Comparison of ENCODE assay signal across 2 cellular contexts in genomic region chr11:130172001-130172400, GRCh38. TPM values are rescaled to one million over a fixed set of nuclear protein-coding genes. Genes with fewer than 3 reads are reported as not detected.
"Had no signal": no experiment of that assay in that cellular context is flagged by ENCODE, and none has a peak within 500 bp of the region (broad histone marks: within the 10 kb centered on the region; RNA-seq: fewer than 3 reads in every experiment).

No MANE protein-coding gene starts in this region.

RNA-seq across cellular contexts. Expression of gene ST14, which starts 12.4 kb away (rescaled TPM):
- total RNA-seq: activated CD8-positive, alpha-beta T cell treated with anti-CD3 and anti-CD28 coated beads for 36 hours; T-helper 2 cell treated with Interferon-gamma antibody and Interleukin-4, amounts not matched to agents 100 ng/mL and 5 ng/mL, for 36 hours had no signal
